In genomic region chr4:176277162-176277904, GRCh38 we compare ENCODE assay signal across 1 cellular context.
TF ChIP-seq lines count a peak whose summit lies in the region.

No MANE protein-coding gene starts in this region.

TF ChIP-seq in GM12878, 131 proteins besides CTCF, POLR2A, EP300 and RAD21:
- TF ChIP-seq, protein P1, sequence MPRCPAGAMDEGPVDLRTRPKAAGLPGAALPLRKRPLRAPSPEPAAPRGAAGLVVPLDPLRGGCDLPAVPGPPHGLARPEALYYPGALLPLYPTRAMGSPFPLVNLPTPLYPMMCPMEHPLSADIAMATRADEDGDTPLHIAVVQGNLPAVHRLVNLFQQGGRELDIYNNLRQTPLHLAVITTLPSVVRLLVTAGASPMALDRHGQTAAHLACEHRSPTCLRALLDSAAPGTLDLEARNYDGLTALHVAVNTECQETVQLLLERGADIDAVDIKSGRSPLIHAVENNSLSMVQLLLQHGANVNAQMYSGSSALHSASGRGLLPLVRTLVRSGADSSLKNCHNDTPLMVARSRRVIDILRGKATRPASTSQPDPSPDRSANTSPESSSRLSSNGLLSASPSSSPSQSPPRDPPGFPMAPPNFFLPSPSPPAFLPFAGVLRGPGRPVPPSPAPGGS (IDR thresholded peaks at IDR 0.05; ENCODE audit: borderline replicate concordance, insufficient read depth, low read depth, low read length, poor library complexity, severe bottlenecking), result no peak
- TF ChIP-seq CHD1 (IDR thresholded peaks at IDR 0.05; ENCODE audit: low read depth, low read length), result no peak
- TF ChIP-seq RUNX3 (IDR thresholded peaks at IDR 0.05; ENCODE audit: low read length), result 0 out of 2 replicates have a peak, but pooled peaks have one; percentile 11
- peak; percentile 76 for TF ChIP-seq ZNF384 (IDR thresholded peaks at IDR 0.05; ENCODE audit: borderline replicate concordance, low read depth, low read length)
- peak; percentile 60; the same call in 1 of the 2 replicates for TF ChIP-seq SMC3 (IDR thresholded peaks at IDR 0.05; ENCODE audit: borderline replicate concordance, low read length)
